In genomic region chr3:23550402-23550801, GRCh38 we compare ENCODE assay signal across 13 cellular contexts.
A peak's percentile ranks its signal among the peaks of the same experiment; 100 is the strongest.
DNase-seq lines count a peak whose midpoint lies in the region; ATAC-seq lines count a peak whose summit lies in the region.
"Had no signal": no experiment of that assay in that cellular context is flagged by ENCODE, and none has a peak within 500 bp of the region (broad histone marks: within the 10 kb centered on the region; RNA-seq: fewer than 3 reads in every experiment).

No MANE protein-coding gene starts in this region.

- ATAC-seq in GM18520 (IDR thresholded peaks at IDR 0.05; ENCODE audit: unreplicated experiment), result peak; percentile 75
- peak; percentile 88 for ATAC-seq in GM21381 (IDR thresholded peaks at IDR 0.05; ENCODE audit: unreplicated experiment)
- peak; percentile 73 for ATAC-seq in HG02943 (IDR thresholded peaks at IDR 0.05; ENCODE audit: low read depth, unreplicated experiment)
- peak; percentile 81 for ATAC-seq in HG03571 (IDR thresholded peaks at IDR 0.05; ENCODE audit: unreplicated experiment)
- ATAC-seq in activated T-cell treated with anti-CD3 and anti-CD28 coated beads, Interleukin-2, amount 50 U/mL, for 4 hours, result no peak
- ATAC-seq: right cardiac atrium, SK-N-SH treated with all-trans-retinoic acid at 6 μM for 48 hours had no signal

- H3K9me3 Mint-ChIP-seq in activated T-cell treated with anti-CD3 and anti-CD28 coated beads, Interleukin-2, amount 50 U/mL, for 4 hours, result no peaks in the 10 kb centered on the region
- H3K9me3 Mint-ChIP-seq: activated naive CD4-positive, alpha-beta T cell treated with anti-CD3 and anti-CD28 coated beads, Interleukin-2, amount 10 ng/mL, durations not matched to agents 7 days and 5 days had no signal

- no peaks in the 10 kb centered on the region for H3K36me3 Mint-ChIP-seq in activated T-cell treated with anti-CD3 and anti-CD28 coated beads, Interleukin-2, amount 50 U/mL, for 4 hours (ENCODE audit: insufficient read depth)
- H3K36me3 Mint-ChIP-seq: activated naive CD4-positive, alpha-beta T cell treated with anti-CD3 and anti-CD28 coated beads, Interleukin-2, amount 10 ng/mL, durations not matched to agents 7 days and 5 days; type B pancreatic cell had no signal

- H3K4me3 Mint-ChIP-seq in activated T-cell treated with anti-CD3 and anti-CD28 coated beads, Interleukin-2, amount 50 U/mL, for 4 hours, result no peak overlapping the region
- H3K4me3 Mint-ChIP-seq: activated naive CD4-positive, alpha-beta T cell treated with anti-CD3 and anti-CD28 coated beads, Interleukin-2, amount 10 ng/mL, durations not matched to agents 7 days and 5 days; type B pancreatic cell had no signal

- DNase-seq in SKM-1 (lab: John Stamatoyannopoulos, UW; ENCODE audit: unreplicated experiment) (no peak), T-helper 9 cell (no peak), NOMO-1 (lab: John Stamatoyannopoulos, UW; ENCODE audit: unreplicated experiment in 2 of 2) (no peak)
- DNase-seq in activated T-cell treated with anti-CD3 and anti-CD28 coated beads, Interleukin-2, amount 50 U/mL, for 4 hours, result no peak
- DNase-seq: activated CD4-positive, alpha-beta T cell treated with anti-CD3 and anti-CD28 coated beads, Interleukin-2, amount 50 U/mL, for 1 hour; activated naive CD4-positive, alpha-beta T cell treated with anti-CD3 and anti-CD28 coated beads, Interleukin-2, amount 10 ng/mL, durations not matched to agents 7 days and 5 days; right cardiac atrium had no signal

- no peaks in the 10 kb centered on the region for H3K4me1 Mint-ChIP-seq in activated T-cell treated with anti-CD3 and anti-CD28 coated beads, Interleukin-2, amount 50 U/mL, for 4 hours (ENCODE audit: low read depth)
- H3K4me1 Mint-ChIP-seq: activated naive CD4-positive, alpha-beta T cell treated with anti-CD3 and anti-CD28 coated beads, Interleukin-2, amount 10 ng/mL, durations not matched to agents 7 days and 5 days had no signal

- no peaks in the 10 kb centered on the region for H3K27me3 Mint-ChIP-seq in activated T-cell treated with anti-CD3 and anti-CD28 coated beads, Interleukin-2, amount 50 U/mL, for 4 hours (ENCODE audit: low read depth)
- H3K27me3 Mint-ChIP-seq: activated naive CD4-positive, alpha-beta T cell treated with anti-CD3 and anti-CD28 coated beads, Interleukin-2, amount 10 ng/mL, durations not matched to agents 7 days and 5 days; type B pancreatic cell had no signal

Comparison
In these comparisons a context has a peak if more than half of its experiments do, and no peak if none do; other contexts are left out.
1. ATAC-seq: peak in GM18520 (single experiment), GM21381 (single experiment), HG02943 (single experiment) and HG03571 (single experiment); none in activated T-cell treated with anti-CD3 and anti-CD28 coated beads, Interleukin-2, amount 50 U/mL, for 4 hours (0 of 2).